9 cellular contexts compared by ENCODE assay signal in genomic region chr3:123961508-123961856, GRCh38. TPM values are rescaled to one million over a fixed set of nuclear protein-coding genes. Genes with fewer than 3 reads are reported as not detected.
A peak's percentile ranks its signal among the peaks of the same experiment; 100 is the strongest.
DNase-seq lines count a peak whose midpoint lies in the region; ATAC-seq and TF ChIP-seq lines count a peak whose summit lies in the region.
"Had no signal": no experiment of that assay in that cellular context is flagged by ENCODE, and none has a peak within 500 bp of the region (broad histone marks: within the 10 kb centered on the region; RNA-seq: fewer than 3 reads in every experiment).

No MANE protein-coding gene starts in this region.

- no peaks in the 10 kb centered on the region for H3K79me1 ChIP-seq in mesendoderm (ENCODE audit: low read length)

- H3K4me1 ChIP-seq in cardiac muscle cell (ENCODE audit: low read depth) (no peaks in the 10 kb centered on the region), body of pancreas (peaks cover 5% of the 10 kb centered on the region), mesendoderm (ENCODE audit: control insufficient read depth, low read depth, low read length) (no peaks in the 10 kb centered on the region), upper lobe of left lung (peaks cover 10 to 15% (median 11%) of the 10 kb centered on the region in 4 donors)

- no peak for DNase-seq in cardiac muscle cell (ENCODE audit: low read depth in 1 of 2, low spot score in 1 of 2)
- no peak for DNase-seq in Right ventricle myocardium superior
- DNase-seq in body of pancreas: no peak
- DNase-seq in mesendoderm: no peak
- DNase-seq in upper lobe of left lung: no peak
- DNase-seq in NCI-H1092 (lab: John Stamatoyannopoulos, UW): no peak
- DNase-seq in activated effector memory CD4-positive, alpha-beta T cell treated with anti-CD3 and anti-CD28 coated beads, Interleukin-2, amount 50 U/mL, for 16 hours: no peak
- no peak for DNase-seq in NCI-H2081 (lab: John Stamatoyannopoulos, UW)

- H2BK5ac ChIP-seq in mesendoderm (ENCODE audit: low read length): no peak overlapping the region

- ATAC-seq in Right ventricle myocardium superior (ENCODE audit: poor library complexity): no peak
- no peak for ATAC-seq in body of pancreas
- no peak for ATAC-seq in upper lobe of left lung (ENCODE audit: low FRiP score in 2 of 2)

- H3K79me2 ChIP-seq in mesendoderm (ENCODE audit: control insufficient read depth, insufficient read depth, low read length): no peaks in the 10 kb centered on the region

- H3K4me3 ChIP-seq in cardiac muscle cell (peak overlapping the region; percentile 68), body of pancreas (peak overlapping the region; percentile 50 to 70), mesendoderm (ENCODE audit: low read length) (no peak overlapping the region), upper lobe of left lung (peak overlapping the region; percentile 73 to 92 (median 80))

- H3K56ac ChIP-seq in mesendoderm (ENCODE audit: low read length): no peak overlapping the region

- H3K18ac ChIP-seq in mesendoderm (ENCODE audit: low read length): no peak overlapping the region

- peak overlapping the region; percentile 51 for H3K4me2 ChIP-seq in mesendoderm (ENCODE audit: low read length)

- TF ChIP-seq EP300 in upper lobe of left lung (IDR thresholded peaks at IDR 0.05): no peak

- H3K23ac ChIP-seq in mesendoderm (ENCODE audit: low read length): no peak overlapping the region

- no peak for TF ChIP-seq POLR2A in body of pancreas (IDR thresholded peaks at IDR 0.05)
- TF ChIP-seq POLR2A in upper lobe of left lung (IDR thresholded peaks at IDR 0.05): no peak

- no peak overlapping the region for H3K4ac ChIP-seq in mesendoderm (ENCODE audit: low read depth, low read length)

- H3K27ac ChIP-seq in cardiac muscle cell (no peak overlapping the region), body of pancreas (peak overlapping the region; percentile 52 to 86 (median 79)), mesendoderm (ENCODE audit: low read depth, low read length) (no peak overlapping the region), upper lobe of left lung (peak overlapping the region; percentile 86 to 90 (median 86))

- H3K9ac ChIP-seq in mesendoderm (ENCODE audit: low read length): no peak overlapping the region

- no peak overlapping the region for H2AK5ac ChIP-seq in mesendoderm (ENCODE audit: low read length)

- intact Hi-C loops in Right ventricle myocardium superior (cut with DNase I): no loop called here
- intact Hi-C loops in body of pancreas (cut with DNase I): no loop called here

- no peak overlapping the region for H2BK15ac ChIP-seq in mesendoderm (replicated peaks; ENCODE audit: low read depth)

- H4K5ac ChIP-seq in mesendoderm (ENCODE audit: low read length): no peak overlapping the region

- H3K36me3 ChIP-seq in cardiac muscle cell: peaks cover 1% of the 10 kb centered on the region
- H3K36me3 ChIP-seq in body of pancreas (replicated peaks in 1 of 2; ENCODE audit: insufficient read depth in 1 of 2, low read depth in 2 of 2): no peaks in the 10 kb centered on the region
- H3K36me3 ChIP-seq in mesendoderm (ENCODE audit: control insufficient read depth, insufficient read depth, low read length): no peaks in the 10 kb centered on the region
- H3K36me3 ChIP-seq in upper lobe of left lung: no peaks in the 10 kb centered on the region

- H3K9me3 ChIP-seq in cardiac muscle cell (ENCODE audit: low read depth): no peaks in the 10 kb centered on the region
- no peaks in the 10 kb centered on the region for H3K9me3 ChIP-seq in body of pancreas
- H3K9me3 ChIP-seq in upper lobe of left lung: no peaks in the 10 kb centered on the region

- WGBS in body of pancreas, 2 donors: 3 to 4% methylated on average over 15 of the region's 15 CpGs
- no CpG with 5 or more reads among the region's 15 CpGs for WGBS in mesendoderm (ENCODE audit: extremely low coverage, insufficient coverage, low lambda C conversion rate)
- WGBS in upper lobe of left lung, 2 donors: 6 to 7% methylated on average over 15 of the region's 15 CpGs

- TF ChIP-seq CTCF in cardiac muscle cell (IDR thresholded peaks at IDR 0.05; ENCODE audit: low read depth, low read length): no peak
- no peak for TF ChIP-seq CTCF in body of pancreas (IDR thresholded peaks at IDR 0.05)
- TF ChIP-seq CTCF in upper lobe of left lung (IDR thresholded peaks at IDR 0.05): peak in 1 of 6 experiments; percentile 1

- H4K8ac ChIP-seq in mesendoderm (ENCODE audit: low read depth, low read length): no peak overlapping the region

- H2BK120ac ChIP-seq in mesendoderm (ENCODE audit: low read depth, low read length): no peak overlapping the region

- H3K27me3 ChIP-seq in cardiac muscle cell (peaks cover 24% of the 10 kb centered on the region), body of pancreas (no peaks in the 10 kb centered on the region), mesendoderm (ENCODE audit: insufficient read depth, low read length, poor library complexity) (no peaks in the 10 kb centered on the region), upper lobe of left lung (no peaks in the 10 kb centered on the region)

RNA-seq across cellular contexts. Expression of gene CCDC14, which starts 0.5 kb away (rescaled TPM):
- 21.4 and 45.5 TPM in 2 replicates for total RNA-seq in cardiac muscle cell
- 16.9 and 29.3 TPM in 2 replicates for polyA plus RNA-seq in cardiac muscle cell
- 6.8 TPM for total RNA-seq in Right ventricle myocardium superior
- total RNA-seq in body of pancreas: 10 to 100 TPM; 23.1 to 38.2 TPM
- 56.5 TPM for polyA plus RNA-seq in mesendoderm (2013, experiment 1 of 2)
- polyA plus RNA-seq in mesendoderm (2013, experiment 2 of 2): 56.9 TPM
- total RNA-seq in upper lobe of left lung: 100 to 1,000 TPM in 1 of 6 donors, 10 to 100 TPM in 5; 23.3 to 149 (median 42.5) TPM

RNA-seq across cellular contexts. Expression of gene ROPN1, which starts 30.4 kb away (rescaled TPM):
- total RNA-seq in cardiac muscle cell: not detected in 2 replicates
- not detected in 2 replicates for polyA plus RNA-seq in cardiac muscle cell
- total RNA-seq in Right ventricle myocardium superior: not detected
- total RNA-seq in body of pancreas: not detected
- 0.08 TPM for polyA plus RNA-seq in mesendoderm (2013, experiment 1 of 2)
- 0.13 TPM for polyA plus RNA-seq in mesendoderm (2013, experiment 2 of 2)
- total RNA-seq in upper lobe of left lung: not detected
- total RNA-seq: temporal lobe had no signal

Comparison
In these comparisons a context has a peak if more than half of its experiments do, and no peak if none do; other contexts are left out.
1. H3K27ac ChIP-seq: peak in body of pancreas (4 of 4) and upper lobe of left lung (4 of 4); none in cardiac muscle cell (single experiment) and mesendoderm (single experiment).